1 cellular context compared by ENCODE assay signal in the genomic region with DNA sequence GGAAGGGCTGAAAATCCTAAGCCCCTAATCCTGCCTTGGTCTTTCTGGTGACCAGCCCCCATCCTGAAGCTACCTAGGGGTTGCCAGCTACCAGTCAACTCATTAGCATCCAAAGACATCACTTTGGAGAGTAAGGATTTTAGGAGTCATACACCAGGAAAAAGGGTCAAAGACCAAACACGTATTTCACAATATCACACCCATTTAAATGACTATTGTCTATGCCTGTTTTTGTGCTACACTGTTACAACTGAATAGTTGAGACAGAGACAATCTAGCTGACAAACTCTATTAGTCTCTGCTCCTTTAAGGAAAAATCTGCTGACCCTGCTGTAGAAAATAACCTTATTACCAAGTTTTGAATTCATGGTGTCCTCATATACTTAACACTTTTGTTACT.
TF ChIP-seq lines count a peak whose summit lies in the region.

No MANE protein-coding gene starts in this region.

TF ChIP-seq in WTC11, 78 proteins besides CTCF, POLR2A, EP300 and RAD21 (continued from another document):
- TF ChIP-seq ZNF532 (CRISPR knock-in tag; IDR thresholded peaks at IDR 0.05; ENCODE audit: borderline replicate concordance) (no peak), ELF4 (CRISPR knock-in tag; IDR thresholded peaks at IDR 0.05; ENCODE audit: low read depth) (no peak), ZNF232 (CRISPR knock-in tag; IDR thresholded peaks at IDR 0.05) (no peak)
TF ChIP-seq in WTC11: peak in this region for 0.
